In the genomic region with DNA sequence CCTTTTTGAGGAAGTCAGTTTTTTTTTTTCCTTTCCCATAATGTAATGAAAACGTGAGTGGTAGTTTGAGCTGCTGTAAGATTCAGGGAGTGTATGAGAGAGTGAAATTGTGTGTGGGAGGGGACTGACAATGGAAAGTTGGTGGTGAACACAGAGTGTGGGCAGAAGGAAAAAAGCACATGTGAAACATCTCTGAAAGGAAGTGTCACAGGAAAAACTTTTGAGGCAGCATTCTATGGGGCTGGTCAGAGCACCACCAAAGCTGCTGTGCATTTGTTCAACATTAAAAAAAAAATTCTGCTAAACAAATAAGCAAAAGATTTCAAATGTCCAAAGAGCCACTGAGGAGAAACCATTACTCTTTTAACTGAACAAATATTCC, we compare ENCODE assay signal across 8 cellular contexts.
A peak's percentile ranks its signal among the peaks of the same experiment; 100 is the strongest.
DNase-seq lines count a peak whose midpoint lies in the region; ATAC-seq and TF ChIP-seq lines count a peak whose summit lies in the region.

No MANE protein-coding gene starts in this region.

- peak; percentile 40 for ATAC-seq in HG03103 (IDR thresholded peaks at IDR 0.05; ENCODE audit: low read depth, unreplicated experiment)
- ATAC-seq in activated T-cell treated with anti-CD3 and anti-CD28 coated beads, Interleukin-2, amount 50 U/mL, for 72 hours (replicated peaks in 1 of 2): peak; percentile 70 to 72

- no peak for TF ChIP-seq POLR2A in prostate gland (IDR thresholded peaks at IDR 0.05)

- TF ChIP-seq CTCF in prostate gland (IDR thresholded peaks at IDR 0.05): no peak

- intact Hi-C loops in prostate gland (cut with DNase I): no loop called here

- H3K36me3 ChIP-seq in prostate gland: no peaks in the 10 kb centered on the region

- no peaks in the 10 kb centered on the region for H3K9me3 ChIP-seq in prostate gland

- H3K4me3 ChIP-seq in prostate gland: no peak overlapping the region

- H3K4me1 Mint-ChIP-seq in activated T-cell treated with anti-CD3 and anti-CD28 coated beads, Interleukin-2, amount 50 U/mL, for 72 hours (ENCODE audit: low read depth): peaks cover 95% of the 10 kb centered on the region

- H3K36me3 Mint-ChIP-seq in activated T-cell treated with anti-CD3 and anti-CD28 coated beads, Interleukin-2, amount 50 U/mL, for 72 hours (ENCODE audit: insufficient read depth in 2 of 2): peaks cover 8 to 13% of the 10 kb centered on the region in 2 donors

- peaks cover 0 to 3% of the 10 kb centered on the region in 2 donors for H3K9me3 Mint-ChIP-seq in activated T-cell treated with anti-CD3 and anti-CD28 coated beads, Interleukin-2, amount 50 U/mL, for 72 hours

- peak overlapping the region in 1 of 2 donors; percentile 8 for H3K27ac ChIP-seq in prostate gland

- peak; percentile 40 for DNase-seq in stimulated activated CD4-positive, alpha-beta T cell treated with anti-CD3 and anti-CD28 coated beads, Interleukin-1b, Interleukin-23, amount 100 ng/mL, for 48 hours
- DNase-seq in stimulated activated CD4-positive, alpha-beta T cell treated with anti-CD3 and anti-CD28 coated beads, Interleukin-12 subunit alpha, Interleukin-12 subunit beta, amount 100 ng/mL, for 4 hours: no peak
- DNase-seq in activated T-cell treated with anti-CD3 and anti-CD28 coated beads, Interleukin-2, amount 50 U/mL, for 72 hours: peak; percentile 54 to 58
- DNase-seq in kidney glomerular epithelial cell (lab: John Stamatoyannopoulos, UW) (peak; percentile 52), HK-2 (ENCODE audit: unreplicated experiment) (no peak), prostate gland (ENCODE audit: low spot score) (no peak), NCI-H128 (lab: John Stamatoyannopoulos, UW; ENCODE audit: unreplicated experiment) (no peak)

- H3K27ac Mint-ChIP-seq in activated T-cell treated with anti-CD3 and anti-CD28 coated beads, Interleukin-2, amount 50 U/mL, for 72 hours: peak overlapping the region; percentile 89

- H3K27me3 Mint-ChIP-seq in activated T-cell treated with anti-CD3 and anti-CD28 coated beads, Interleukin-2, amount 50 U/mL, for 72 hours (ENCODE audit: low read depth): no peaks in the 10 kb centered on the region

- no peaks in the 10 kb centered on the region for H3K4me1 ChIP-seq in prostate gland (replicated peaks)

- 13% methylated on average over 1 of the region's 1 CpG for WGBS in prostate gland

- H3K4me3 Mint-ChIP-seq in activated T-cell treated with anti-CD3 and anti-CD28 coated beads, Interleukin-2, amount 50 U/mL, for 72 hours: peak overlapping the region; percentile 70 to 71

- H3K27me3 ChIP-seq in prostate gland (replicated peaks; ENCODE audit: insufficient read depth): no peaks in the 10 kb centered on the region

Comparison
In these comparisons a context has a peak if more than half of its experiments do, and no peak if none do; other contexts are left out.
1. DNase-seq: peak in stimulated activated CD4-positive, alpha-beta T cell treated with anti-CD3 and anti-CD28 coated beads, Interleukin-1b, Interleukin-23, amount 100 ng/mL, for 48 hours (single experiment), activated T-cell treated with anti-CD3 and anti-CD28 coated beads, Interleukin-2, amount 50 U/mL, for 72 hours (2 of 2) and kidney glomerular epithelial cell (single experiment); none in stimulated activated CD4-positive, alpha-beta T cell treated with anti-CD3 and anti-CD28 coated beads, Interleukin-12 subunit alpha, Interleukin-12 subunit beta, amount 100 ng/mL, for 4 hours (single experiment), HK-2 (single experiment), prostate gland (single experiment) and NCI-H128 (single experiment).